Comparison of ENCODE assay signal across 16 cellular contexts in the genomic region with DNA sequence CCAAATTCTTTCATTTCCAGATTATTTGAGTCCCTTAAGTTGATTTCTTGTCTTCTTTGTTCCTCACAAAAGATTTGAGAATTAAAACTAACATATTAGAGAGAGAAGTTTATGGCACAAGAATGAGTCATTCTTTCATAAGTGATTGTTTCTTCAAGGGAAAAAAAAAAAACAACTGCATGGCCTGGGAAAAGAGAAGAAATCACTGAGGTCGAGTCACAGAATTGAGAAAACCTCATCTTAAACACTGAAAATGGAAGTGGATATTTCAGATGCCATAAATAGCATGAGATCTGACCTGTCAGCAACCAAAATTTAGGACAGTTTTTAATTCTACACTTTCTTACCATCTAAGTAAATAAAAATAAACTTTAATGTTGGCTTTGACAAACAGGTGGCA.
A peak's percentile ranks its signal among the peaks of the same experiment; 100 is the strongest.
DNase-seq lines count a peak whose midpoint lies in the region; ATAC-seq, FAIRE-seq and TF ChIP-seq lines count a peak whose summit lies in the region.
"Had no signal": no experiment of that assay in that cellular context is flagged by ENCODE, and none has a peak within 500 bp of the region (broad histone marks: within the 10 kb centered on the region; RNA-seq: fewer than 3 reads in every experiment).

No MANE protein-coding gene starts in this region.

- POLR2A ChIA-PET in A549 (lab: Yijun Ruan, JAX) (no interaction called here), RWPE1 (lab: Yijun Ruan, JAX; ENCODE audit: low non-redundant PET) (no interaction called here)

- TF ChIP-seq CTCF in A549 (IDR thresholded peaks at IDR 0.05) (no peak), RWPE1 (conservative IDR thresholded peaks at IDR 0.05; ENCODE audit: low read depth) (no peak), fibroblast of villous mesenchyme (IDR thresholded peaks at IDR 0.05; ENCODE audit: insufficient read depth, low read depth, low read length) (no peak)

- H3K4me3 ChIP-seq in A549 (no peak overlapping the region), fibroblast of villous mesenchyme (ENCODE audit: low read depth, low read length) (no peak overlapping the region)
- H3K4me3 ChIP-seq: dorsolateral prefrontal cortex, sigmoid colon had no signal

- H3K9me3 ChIP-seq in A549, result no peaks in the 10 kb centered on the region
- H3K9me3 ChIP-seq: sigmoid colon had no signal

- H3K4me1 ChIP-seq in A549, result peaks cover 8% of the 10 kb centered on the region; the same call in 1 of the 3 replicates
- H3K4me1 ChIP-seq: sigmoid colon had no signal

- no peaks in the 10 kb centered on the region for H3K9me3 Mint-ChIP-seq in stimulated activated effector memory CD8-positive, alpha-beta T cell treated with anti-CD3 and anti-CD28 coated beads, Interleukin-12 subunit alpha, Interleukin-12 subunit beta, amount 100 ng/mL, for 72 hours
- H3K9me3 Mint-ChIP-seq: activated CD4-positive, alpha-beta memory T cell treated with anti-CD3 and anti-CD28 coated beads, Interleukin-2, amount 10 ng/mL, durations not matched to agents 7 days and 5 days had no signal

- no peak overlapping the region for H3K4me3 Mint-ChIP-seq in stimulated activated effector memory CD8-positive, alpha-beta T cell treated with anti-CD3 and anti-CD28 coated beads, Interleukin-12 subunit alpha, Interleukin-12 subunit beta, amount 100 ng/mL, for 72 hours
- H3K4me3 Mint-ChIP-seq: activated CD4-positive, alpha-beta memory T cell treated with anti-CD3 and anti-CD28 coated beads, Interleukin-2, amount 10 ng/mL, durations not matched to agents 7 days and 5 days; stimulated activated memory B cell treated with anti-CD40 and anti-IgM and Interleukin-4, amounts not matched to agents 10 μg/mL and 1 μg/mL and 100 μg/mL, for 72 hours had no signal

- no peak overlapping the region for H3K27ac Mint-ChIP-seq in stimulated activated effector memory CD8-positive, alpha-beta T cell treated with anti-CD3 and anti-CD28 coated beads, Interleukin-12 subunit alpha, Interleukin-12 subunit beta, amount 100 ng/mL, for 72 hours
- H3K27ac Mint-ChIP-seq: activated CD4-positive, alpha-beta memory T cell treated with anti-CD3 and anti-CD28 coated beads, Interleukin-2, amount 10 ng/mL, durations not matched to agents 7 days and 5 days; stimulated activated memory B cell treated with anti-CD40 and anti-IgM and Interleukin-4, amounts not matched to agents 10 μg/mL and 1 μg/mL and 100 μg/mL, for 72 hours had no signal

- H3K4me2 ChIP-seq in A549, result no peak overlapping the region

- no peak for ATAC-seq in A549
- no peak for ATAC-seq in stimulated activated effector memory CD8-positive, alpha-beta T cell treated with anti-CD3 and anti-CD28 coated beads, Interleukin-12 subunit alpha, Interleukin-12 subunit beta, amount 100 ng/mL, for 72 hours
- ATAC-seq: stimulated activated memory B cell treated with anti-CD40 and anti-IgM and Interleukin-4, amounts not matched to agents 10 μg/mL and 1 μg/mL and 100 μg/mL, for 72 hours had no signal

- H3K27ac ChIP-seq in A549, result no peak overlapping the region
- no peak overlapping the region for H3K27ac ChIP-seq in RWPE1
- H3K27ac ChIP-seq: dorsolateral prefrontal cortex, sigmoid colon had no signal

- TF ChIP-seq POLR2A in A549 (IDR thresholded peaks at IDR 0.05; ENCODE audit: low read length), result no peak

- peaks cover 6% of the 10 kb centered on the region for H3K36me3 Mint-ChIP-seq in stimulated activated effector memory CD8-positive, alpha-beta T cell treated with anti-CD3 and anti-CD28 coated beads, Interleukin-12 subunit alpha, Interleukin-12 subunit beta, amount 100 ng/mL, for 72 hours

- CTCF ChIA-PET in A549 (lab: Yijun Ruan, JAX) (no interaction called here), RWPE1 (lab: Yijun Ruan, JAX) (no interaction called here)

- no peak for TF ChIP-seq RAD21 in A549 (conservative IDR thresholded peaks at IDR 0.05 in 1 of 2, IDR thresholded peaks at IDR 0.05 in 1 of 2)

- no peak for TF ChIP-seq EP300 in A549 (IDR thresholded peaks at IDR 0.05)

- H3K4me1 Mint-ChIP-seq in stimulated activated effector memory CD8-positive, alpha-beta T cell treated with anti-CD3 and anti-CD28 coated beads, Interleukin-12 subunit alpha, Interleukin-12 subunit beta, amount 100 ng/mL, for 72 hours, result peaks cover 14% of the 10 kb centered on the region

- 14% methylated on average over 1 of the region's 1 CpG for WGBS in A549 (ENCODE audit: missing lambda C conversion rate)

- FAIRE-seq in A549 (lab: Jason Lieb, UNC), result no peak
- FAIRE-seq: TTC549 had no signal

- DNase-seq in A549 (ENCODE audit: low read depth in 1 of 2, low spot score in 1 of 2), result no peak
- DNase-seq in GM04504 (ENCODE audit: low read depth), result peak; percentile 6
- DNase-seq in RWPE1 (ENCODE audit: low spot score), result peak; percentile 19
- DNase-seq in fibroblast of villous mesenchyme (ENCODE audit: low read depth), result peak; percentile 49
- DNase-seq in stimulated activated effector memory CD8-positive, alpha-beta T cell treated with anti-CD3 and anti-CD28 coated beads, Interleukin-12 subunit alpha, Interleukin-12 subunit beta, amount 100 ng/mL, for 72 hours (ENCODE audit: low spot score in 2 of 2), result no peak
- DNase-seq in NCI-H146 (lab: John Stamatoyannopoulos, UW), result no peak
- no peak for DNase-seq in activated T-cell treated with anti-CD3 and anti-CD28 coated beads, Interleukin-2, amount 50 U/mL, for 48 hours
- DNase-seq in NCI-H1930 (lab: John Stamatoyannopoulos, UW), result no peak
- DNase-seq: activated CD4-positive, alpha-beta memory T cell treated with anti-CD3 and anti-CD28 coated beads, Interleukin-2, amount 10 ng/mL, durations not matched to agents 7 days and 5 days; anterior cingulate cortex; DMS153; dorsolateral prefrontal cortex; islet precursor cell; sigmoid colon had no signal

TF ChIP-seq in A549, 52 proteins besides CTCF, POLR2A, EP300 and RAD21:
- TF ChIP-seq FOXS1 (CRISPR knock-in tag; IDR thresholded peaks at IDR 0.05), result no peak
- TF ChIP-seq EHF (CRISPR knock-in tag; IDR thresholded peaks at IDR 0.05), result no peak
- no peak for TF ChIP-seq FOSL2 (IDR thresholded peaks at IDR 0.05)
- peak; percentile 5; the same call in 1 of the 2 replicates for TF ChIP-seq FOSL2 (CRISPR knock-in tag; IDR thresholded peaks at IDR 0.05)

Comparison
In these comparisons a context has a peak if more than half of its experiments do, and no peak if none do; other contexts are left out.
1. DNase-seq: peak in GM04504 (single experiment), RWPE1 (single experiment) and fibroblast of villous mesenchyme (single experiment); none in A549 (0 of 2), stimulated activated effector memory CD8-positive, alpha-beta T cell treated with anti-CD3 and anti-CD28 coated beads, Interleukin-12 subunit alpha, Interleukin-12 subunit beta, amount 100 ng/mL, for 72 hours (0 of 2), NCI-H146 (single experiment), activated T-cell treated with anti-CD3 and anti-CD28 coated beads, Interleukin-2, amount 50 U/mL, for 48 hours (0 of 2) and NCI-H1930 (0 of 2).